In the genomic region with DNA sequence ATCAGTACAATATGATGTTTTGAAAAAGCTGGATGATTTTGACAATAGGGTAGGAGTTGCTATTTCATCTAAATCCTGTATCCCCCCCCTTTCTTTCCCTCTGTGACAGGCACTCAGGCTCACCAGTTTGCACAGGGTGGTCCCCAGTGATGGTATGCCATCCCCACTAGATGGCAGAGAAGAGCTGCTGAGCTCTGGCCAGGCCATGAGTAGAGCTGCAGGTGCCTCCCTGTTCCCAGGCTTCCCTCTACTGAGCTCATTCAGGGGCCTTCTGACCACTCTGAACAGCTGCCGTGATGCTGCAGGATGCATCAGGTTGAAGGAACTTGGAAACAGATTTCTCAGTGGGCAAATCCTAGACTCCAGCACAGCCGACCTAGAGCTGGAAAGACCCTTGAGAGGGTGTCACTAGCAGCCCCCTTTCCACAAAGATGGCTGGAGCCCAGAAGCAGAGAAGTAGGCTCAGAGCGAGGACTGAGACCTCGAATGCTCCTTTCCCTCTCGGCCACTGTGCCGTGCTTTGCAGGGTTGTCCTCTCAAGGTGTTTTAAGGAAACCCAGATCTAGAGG, we compare ENCODE assay signal across 8 cellular contexts. TPM values are rescaled to one million over a fixed set of nuclear protein-coding genes. Genes with fewer than 3 reads are reported as not detected.
DNase-seq lines count a peak whose midpoint lies in the region; ATAC-seq and TF ChIP-seq lines count a peak whose summit lies in the region.

No MANE protein-coding gene starts in this region.

- DNase-seq in CD8-positive, alpha-beta T cell: peak; percentile 18 to 61 (median 41)
- DNase-seq in NCI-H82 (lab: John Stamatoyannopoulos, UW) (peak; percentile 95), esophagus squamous epithelium (lab: John Stamatoyannopoulos, UW) (no peak), natural killer cell (no peak), transverse colon (peak; percentile 42)
- peak; percentile 71 for DNase-seq in activated CD8-positive, alpha-beta memory T cell treated with anti-CD3 and anti-CD28 coated beads, Interleukin-2, amount 50 U/mL, for 48 hours

- WGBS in esophagus squamous epithelium, 2 donors: 51 to 75% methylated on average over 4 of the region's 6 CpGs
- 0 to 41% methylated on average over 1 to 6 of the region's 6 CpGs for WGBS in transverse colon (ENCODE audit: low coverage in 1 of 2), 2 donors

- H3K4me3 Mint-ChIP-seq in CD8-positive, alpha-beta T cell: no peak overlapping the region
- no peak overlapping the region for H3K4me3 Mint-ChIP-seq in natural killer cell

- no peaks in the 10 kb centered on the region for H3K27me3 ChIP-seq in CD8-positive, alpha-beta T cell (ENCODE audit: insufficient read depth, low read length)
- H3K27me3 ChIP-seq in esophagus squamous epithelium (no peaks in the 10 kb centered on the region), transverse colon (no peaks in the 10 kb centered on the region)

- no peak overlapping the region for H3K27ac Mint-ChIP-seq in CD8-positive, alpha-beta T cell
- H3K27ac Mint-ChIP-seq in natural killer cell: no peak overlapping the region

- no peak overlapping the region for H3K4me3 ChIP-seq in CD8-positive, alpha-beta T cell (ENCODE audit: low read depth, low read length)
- H3K4me3 ChIP-seq in esophagus squamous epithelium: no peak overlapping the region
- H3K4me3 ChIP-seq in transverse colon: no peak overlapping the region

- no peak for TF ChIP-seq POLR2A in esophagus squamous epithelium (IDR thresholded peaks at IDR 0.05)
- no peak for TF ChIP-seq POLR2A in transverse colon (IDR thresholded peaks at IDR 0.05)

- H3K27me3 Mint-ChIP-seq in CD8-positive, alpha-beta T cell (ENCODE audit: low read depth): no peaks in the 10 kb centered on the region
- H3K27me3 Mint-ChIP-seq in natural killer cell (ENCODE audit: low read depth in 2 of 2): no peaks in the 10 kb centered on the region

- no peaks in the 10 kb centered on the region for H3K9me3 Mint-ChIP-seq in CD8-positive, alpha-beta T cell
- H3K9me3 Mint-ChIP-seq in natural killer cell: no peaks in the 10 kb centered on the region

- CTCF ChIA-PET in CD8-positive, alpha-beta T cell (lab: Charles Lee): interaction anchor here (0.6 to 1.3 kb wide), 21 partner anchors 9 to 1318 kb away, joined by 3 to 9 read pairs (median 3); no protein-coding TSS in a partner anchor

- H3K36me3 ChIP-seq in CD8-positive, alpha-beta T cell (ENCODE audit: insufficient read depth, low read length): no peaks in the 10 kb centered on the region
- H3K36me3 ChIP-seq in esophagus squamous epithelium (peaks cover 0 to 27% (median 0%) of the 10 kb centered on the region in 3 donors), transverse colon (no peaks in the 10 kb centered on the region)

- TF ChIP-seq EP300 in transverse colon (IDR thresholded peaks at IDR 0.05; ENCODE audit: low read depth): no peak

- TF ChIP-seq CTCF in CD8-positive, alpha-beta T cell (IDR thresholded peaks at IDR 0.05): peak; percentile 62
- TF ChIP-seq CTCF in esophagus squamous epithelium (IDR thresholded peaks at IDR 0.05) (peak; percentile 58 to 83 (median 64)), natural killer cell (IDR thresholded peaks at IDR 0.05) (peak; percentile 49), transverse colon (IDR thresholded peaks at IDR 0.05) (peak; percentile 44 to 59 (median 55))

- in situ Hi-C loops in transverse colon (cut with MboI; ENCODE audit: low pct_ligation_motif_present in 1 of 4, low pct_unique_long_range_greater_than_20kb in 1 of 4, low sequenced_read_pairs in 3 of 4): no loop called here

- H3K4me1 ChIP-seq in CD8-positive, alpha-beta T cell (ENCODE audit: insufficient read depth, low read length): no peaks in the 10 kb centered on the region
- peaks cover 0 to 12% (median 0%) of the 10 kb centered on the region in 3 donors for H3K4me1 ChIP-seq in esophagus squamous epithelium
- peaks cover 0 to 6% (median 3%) of the 10 kb centered on the region in 4 donors for H3K4me1 ChIP-seq in transverse colon

- POLR2A ChIA-PET in CD8-positive, alpha-beta T cell (lab: Charles Lee): no interaction called here

- intact Hi-C loops in CD8-positive, alpha-beta T cell (cut with DNase I, micrococcal nuclease): loop anchor here (1.0 to 5.0 kb wide), 5 partner anchors 244 to 551 kb away; no protein-coding TSS in a partner anchor
- intact Hi-C loops in esophagus squamous epithelium (cut with DNase I): no loop called here
- intact Hi-C loops in natural killer cell (cut with micrococcal nuclease): no loop called here
- intact Hi-C loops in transverse colon (cut with DNase I; ENCODE audit: low total_unique reads): no loop called here

- no peak overlapping the region for H3K27ac ChIP-seq in CD8-positive, alpha-beta T cell (ENCODE audit: low read depth, low read length)
- H3K27ac ChIP-seq in esophagus squamous epithelium: no peak overlapping the region
- H3K27ac ChIP-seq in transverse colon: no peak overlapping the region

- no peaks in the 10 kb centered on the region for H3K9me3 ChIP-seq in CD8-positive, alpha-beta T cell (ENCODE audit: low read length)
- H3K9me3 ChIP-seq in esophagus squamous epithelium: no peaks in the 10 kb centered on the region
- H3K9me3 ChIP-seq in transverse colon: no peaks in the 10 kb centered on the region

- no peaks in the 10 kb centered on the region for H3K4me1 Mint-ChIP-seq in CD8-positive, alpha-beta T cell (ENCODE audit: low read depth)
- H3K4me1 Mint-ChIP-seq in natural killer cell: no peaks in the 10 kb centered on the region

- peaks cover 21% of the 10 kb centered on the region for H3K36me3 Mint-ChIP-seq in CD8-positive, alpha-beta T cell
- H3K36me3 Mint-ChIP-seq in natural killer cell: peaks cover 5% of the 10 kb centered on the region

- ATAC-seq in CD8-positive, alpha-beta T cell: peak; percentile 97
- ATAC-seq in GM19324 (IDR thresholded peaks at IDR 0.05; ENCODE audit: low FRiP score, unreplicated experiment) (peak; percentile 78), HG03571 (IDR thresholded peaks at IDR 0.05; ENCODE audit: unreplicated experiment) (peak; percentile 83), natural killer cell (peak; percentile 79 to 91 (median 91))

RNA-seq across cellular contexts. Expression of a gene that starts 45.1 kb away (rescaled TPM):
- 1 to 10 TPM; 2.3 to 3.1 TPM for total RNA-seq in CD8-positive, alpha-beta T cell
- under 1 TPM in 1 of 4 donors, not detected in 3; under 0.01 TPM for total RNA-seq in esophagus squamous epithelium
- 1 to 10 TPM in 2 of 3 donors, under 1 TPM in 1; 0.94 to 3.3 (median 1.4) TPM for total RNA-seq in natural killer cell
- total RNA-seq in transverse colon: under 1 TPM in 2 of 4 donors, not detected in 2; 0.14 to 0.32 TPM

RNA-seq across cellular contexts. Expression of a gene that starts 56.4 kb away (rescaled TPM):
- total RNA-seq in CD8-positive, alpha-beta T cell: 10 to 100 TPM; 48.5 to 51.8 TPM
- 10 to 100 TPM; 10.9 to 21.5 (median 17.6) TPM for total RNA-seq in esophagus squamous epithelium
- 10 to 100 TPM; 46.4 to 55.6 (median 48.0) TPM for total RNA-seq in natural killer cell
- total RNA-seq in transverse colon: 10 to 100 TPM; 15.0 to 34.4 (median 30.4) TPM

RNA-seq across cellular contexts. Expression of a gene that starts 56.6 kb away (rescaled TPM):
- 10 to 100 TPM; 14.7 to 16.9 TPM for total RNA-seq in CD8-positive, alpha-beta T cell
- total RNA-seq in esophagus squamous epithelium: 10 to 100 TPM in 2 of 4 donors, 1 to 10 TPM in 2; 6.0 to 26.5 (median 11.5) TPM
- total RNA-seq in natural killer cell: 10 to 100 TPM; 20.7 to 26.6 (median 23.9) TPM
- total RNA-seq in transverse colon: 10 to 100 TPM; 15.0 to 77.6 (median 16.7) TPM

Comparison
In these comparisons a context has a peak if more than half of its experiments do, and no peak if none do; other contexts are left out.
1. DNase-seq: peak in CD8-positive, alpha-beta T cell (7 of 7), NCI-H82 (single experiment), activated CD8-positive, alpha-beta memory T cell treated with anti-CD3 and anti-CD28 coated beads, Interleukin-2, amount 50 U/mL, for 48 hours (single experiment) and transverse colon (single experiment); none in esophagus squamous epithelium (single experiment) and natural killer cell (single experiment).
2. intact Hi-C loops: an anchor here in CD8-positive, alpha-beta T cell (1.0 to 5.0 kb wide); none called in esophagus squamous epithelium, natural killer cell and transverse colon.
3. Peak in every context shown above with its lines, with median percentiles within 50 percentile points of each other: ATAC-seq and CTCF ChIP-seq.